ENCODE assay signal across 1 cellular context in the genomic region with DNA sequence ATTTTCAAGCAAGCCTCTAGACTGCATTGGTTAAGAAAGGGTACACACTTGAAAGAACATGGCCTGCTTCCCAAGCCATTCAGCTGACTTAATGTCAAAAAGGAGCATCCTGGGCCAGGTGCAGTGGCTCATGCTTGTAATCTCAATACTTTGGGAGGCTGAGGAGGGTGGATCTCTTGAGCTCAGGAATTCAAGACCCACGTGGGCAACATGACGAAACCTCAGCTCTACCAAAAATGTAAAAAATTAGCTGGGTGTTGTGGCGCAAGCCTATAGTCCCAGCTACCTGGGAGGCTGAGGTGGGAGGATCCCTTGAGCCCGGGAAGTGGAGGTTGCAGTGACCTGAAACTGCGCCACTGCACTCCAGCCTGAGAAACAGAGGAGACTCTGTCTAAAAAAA.
TF ChIP-seq lines count a peak whose summit lies in the region.

No MANE protein-coding gene starts in this region.

TF ChIP-seq in HepG2, 621 proteins besides CTCF, POLR2A, EP300 and RAD21 (continued from another document):
- TF ChIP-seq ZNF761 (CRISPR knock-in tag; conservative IDR thresholded peaks at IDR 0.05), result no peak
- peak; percentile 24; the same call in 1 of the 2 replicates for TF ChIP-seq ZNF770 (CRISPR knock-in tag; IDR thresholded peaks at IDR 0.05)
- TF ChIP-seq ZIK1 (CRISPR knock-in tag; IDR thresholded peaks at IDR 0.05; ENCODE audit: borderline replicate concordance, low read depth), result no peak
- TF ChIP-seq RBM22 (optimal IDR thresholded peaks at IDR 0.05; ENCODE audit: low read length), result no peak
- TF ChIP-seq FOXK2 (IDR thresholded peaks at IDR 0.05), result no peak
